In the genomic region with DNA sequence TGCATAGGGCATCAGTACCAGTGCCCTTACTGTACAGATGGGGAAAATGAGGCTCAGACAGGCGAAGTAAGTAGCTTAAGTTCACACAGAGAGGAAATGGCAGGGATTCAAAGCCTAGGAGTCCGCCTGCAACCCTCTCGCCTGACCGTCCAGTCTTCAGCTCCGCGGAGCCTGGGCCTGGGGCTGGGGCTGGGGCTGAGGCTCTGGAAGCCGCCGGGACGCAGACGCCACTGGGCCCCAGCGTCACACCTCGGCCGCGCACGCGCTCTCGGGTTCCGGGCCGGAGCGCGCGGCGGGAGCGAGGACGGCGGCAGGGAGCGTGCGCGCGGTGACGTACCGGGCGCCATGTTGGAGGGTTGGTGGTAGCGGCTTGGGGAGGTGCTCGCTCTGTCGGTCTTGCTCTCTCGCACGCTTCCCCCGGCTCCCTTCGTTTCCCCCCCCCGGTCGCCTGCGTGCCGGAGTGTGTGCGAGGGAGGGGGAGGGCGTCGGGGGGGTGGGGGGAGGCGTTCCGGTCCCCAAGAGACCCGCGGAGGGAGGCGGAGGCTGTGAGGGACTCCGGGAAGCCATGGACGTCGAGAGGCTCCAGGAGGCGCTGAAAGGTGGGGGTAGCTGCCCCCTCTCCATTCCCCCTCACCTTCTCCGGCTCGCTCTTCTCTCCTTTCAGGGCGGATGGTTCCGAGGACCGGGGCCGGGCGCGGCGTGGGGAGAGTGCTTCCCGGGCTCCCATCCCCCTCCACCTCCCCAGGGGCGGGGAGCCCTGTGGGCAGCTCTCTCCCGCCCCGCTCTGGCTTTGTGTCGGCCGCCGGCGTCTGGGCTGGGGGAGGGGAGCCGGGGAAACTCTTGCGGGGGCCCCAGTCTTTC, we compare ENCODE assay signal across 1 cellular context.
TF ChIP-seq lines count a peak whose summit lies in the region.

TSS of gene PPP4R2 (plus strand) at position 339 of the 861 bp plus-strand sequence. CDS start at position 566, 227 bp downstream.

TF ChIP-seq in WTC11, 78 proteins besides CTCF, POLR2A, EP300 and RAD21 (continued from another document and continues in another):
- TF ChIP-seq ZNF512 (CRISPR knock-in tag; IDR thresholded peaks at IDR 0.05; ENCODE audit: borderline replicate concordance), result 0 out of 2 replicates have a peak, but pooled peaks have one; percentile 39
- peak; percentile 49; the same call in 1 of the 2 replicates for TF ChIP-seq FOXK1 (CRISPR knock-in tag; IDR thresholded peaks at IDR 0.05)
- TF ChIP-seq NFYB (CRISPR knock-in tag; conservative IDR thresholded peaks at IDR 0.05; ENCODE audit: low read depth), result no peak
- TF ChIP-seq ETV6 (CRISPR knock-in tag; IDR thresholded peaks at IDR 0.05), result peak; percentile 76
- TF ChIP-seq RELA (CRISPR knock-in tag; IDR thresholded peaks at IDR 0.05; ENCODE audit: borderline replicate concordance), result 0 out of 2 replicates have a peak, but pooled peaks have one; percentile 4
- TF ChIP-seq, protein P1, sequence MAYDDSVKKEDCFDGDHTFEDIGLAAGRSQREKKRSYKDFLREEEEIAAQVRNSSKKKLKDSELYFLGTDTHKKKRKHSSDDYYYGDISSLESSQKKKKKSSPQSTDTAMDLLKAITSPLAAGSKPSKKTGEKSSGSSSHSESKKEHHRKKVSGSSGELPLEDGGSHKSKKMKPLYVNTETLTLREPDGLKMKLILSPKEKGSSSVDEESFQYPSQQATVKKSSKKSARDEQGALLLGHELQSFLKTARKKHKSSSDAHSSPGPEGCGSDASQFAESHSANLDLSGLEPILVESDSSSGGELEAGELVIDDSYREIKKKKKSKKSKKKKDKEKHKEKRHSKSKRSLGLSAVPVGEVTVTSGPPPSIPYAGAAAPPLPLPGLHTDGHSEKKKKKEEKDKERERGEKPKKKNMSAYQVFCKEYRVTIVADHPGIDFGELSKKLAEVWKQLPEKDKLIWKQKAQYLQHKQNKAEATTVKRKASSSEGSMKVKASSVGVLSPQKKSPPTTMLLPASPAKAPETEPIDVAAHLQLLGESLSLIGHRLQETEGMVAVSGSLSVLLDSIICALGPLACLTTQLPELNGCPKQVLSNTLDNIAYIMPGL (CRISPR knock-in tag; IDR thresholded peaks at IDR 0.05), result peak; percentile 71; the same call in 1 of the 2 replicates
- TF ChIP-seq ELF4 (CRISPR knock-in tag; IDR thresholded peaks at IDR 0.05; ENCODE audit: low read depth), result no peak
- TF ChIP-seq, protein P2, sequence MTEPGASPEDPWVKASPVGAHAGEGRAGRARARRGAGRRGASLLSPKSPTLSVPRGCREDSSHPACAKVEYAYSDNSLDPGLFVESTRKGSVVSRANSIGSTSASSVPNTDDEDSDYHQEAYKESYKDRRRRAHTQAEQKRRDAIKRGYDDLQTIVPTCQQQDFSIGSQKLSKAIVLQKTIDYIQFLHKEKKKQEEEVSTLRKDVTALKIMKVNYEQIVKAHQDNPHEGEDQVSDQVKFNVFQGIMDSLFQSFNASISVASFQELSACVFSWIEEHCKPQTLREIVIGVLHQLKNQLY (CRISPR knock-in tag; IDR thresholded peaks at IDR 0.05), result no peak
- 0 out of 2 replicates have a peak, but pooled peaks have one; percentile 77 for TF ChIP-seq STAT6 (CRISPR knock-in tag; conservative IDR thresholded peaks at IDR 0.05; ENCODE audit: low read depth)
- TF ChIP-seq ZNF263 (CRISPR knock-in tag; IDR thresholded peaks at IDR 0.05; ENCODE audit: low read depth), result no peak
- TF ChIP-seq TEAD1 (CRISPR knock-in tag; IDR thresholded peaks at IDR 0.05), result peak; percentile 37; the same call in 1 of the 2 replicates
- TF ChIP-seq MAX (CRISPR knock-in tag; IDR thresholded peaks at IDR 0.05), result peak; percentile 98
- TF ChIP-seq NR1H2 (CRISPR knock-in tag; IDR thresholded peaks at IDR 0.05), result no peak
- no peak for TF ChIP-seq GABPB1 (CRISPR knock-in tag; IDR thresholded peaks at IDR 0.05)
- peak; percentile 76; the same call in 1 of the 2 replicates for TF ChIP-seq NR3C1 (CRISPR knock-in tag; conservative IDR thresholded peaks at IDR 0.05; ENCODE audit: low read depth)
- TF ChIP-seq ZBTB21 (CRISPR knock-in tag; IDR thresholded peaks at IDR 0.05; ENCODE audit: borderline replicate concordance), result peak; percentile 90
- TF ChIP-seq FOXP1 (CRISPR knock-in tag; IDR thresholded peaks at IDR 0.05; ENCODE audit: borderline replicate concordance), result no peak
- TF ChIP-seq ZNF138 (CRISPR knock-in tag; conservative IDR thresholded peaks at IDR 0.05), result peak; percentile 95
- TF ChIP-seq E2F4 (CRISPR knock-in tag; IDR thresholded peaks at IDR 0.05; ENCODE audit: borderline replicate concordance, low read depth), result no peak
- no peak for TF ChIP-seq IRF2 (CRISPR knock-in tag; IDR thresholded peaks at IDR 0.05; ENCODE audit: borderline replicate concordance, low read depth)
- TF ChIP-seq, protein P3, sequence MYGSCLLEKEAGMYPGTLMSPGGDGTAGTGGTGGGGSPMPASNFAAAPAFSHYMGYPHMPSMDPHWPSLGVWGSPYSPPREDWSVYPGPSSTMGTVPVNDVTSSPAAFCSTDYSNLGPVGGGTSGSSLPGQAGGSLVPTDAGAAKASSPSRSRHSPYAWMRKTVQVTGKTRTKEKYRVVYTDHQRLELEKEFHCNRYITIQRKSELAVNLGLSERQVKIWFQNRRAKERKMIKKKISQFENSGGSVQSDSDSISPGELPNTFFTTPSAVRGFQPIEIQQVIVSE (CRISPR knock-in tag; IDR thresholded peaks at IDR 0.05; ENCODE audit: borderline replicate concordance), result no peak
- TF ChIP-seq, protein P4, sequence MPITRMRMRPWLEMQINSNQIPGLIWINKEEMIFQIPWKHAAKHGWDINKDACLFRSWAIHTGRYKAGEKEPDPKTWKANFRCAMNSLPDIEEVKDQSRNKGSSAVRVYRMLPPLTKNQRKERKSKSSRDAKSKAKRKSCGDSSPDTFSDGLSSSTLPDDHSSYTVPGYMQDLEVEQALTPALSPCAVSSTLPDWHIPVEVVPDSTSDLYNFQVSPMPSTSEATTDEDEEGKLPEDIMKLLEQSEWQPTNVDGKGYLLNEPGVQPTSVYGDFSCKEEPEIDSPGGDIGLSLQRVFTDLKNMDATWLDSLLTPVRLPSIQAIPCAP (CRISPR knock-in tag; IDR thresholded peaks at IDR 0.05), result no peak; the same call in 1 of the 2 replicates
- peak; percentile 88 for TF ChIP-seq TP53 (CRISPR knock-in tag; IDR thresholded peaks at IDR 0.05)
- no peak for TF ChIP-seq ZSCAN18 (CRISPR knock-in tag; IDR thresholded peaks at IDR 0.05)
- no peak for TF ChIP-seq SMAD4 (CRISPR knock-in tag; IDR thresholded peaks at IDR 0.05)
- TF ChIP-seq, protein P5, sequence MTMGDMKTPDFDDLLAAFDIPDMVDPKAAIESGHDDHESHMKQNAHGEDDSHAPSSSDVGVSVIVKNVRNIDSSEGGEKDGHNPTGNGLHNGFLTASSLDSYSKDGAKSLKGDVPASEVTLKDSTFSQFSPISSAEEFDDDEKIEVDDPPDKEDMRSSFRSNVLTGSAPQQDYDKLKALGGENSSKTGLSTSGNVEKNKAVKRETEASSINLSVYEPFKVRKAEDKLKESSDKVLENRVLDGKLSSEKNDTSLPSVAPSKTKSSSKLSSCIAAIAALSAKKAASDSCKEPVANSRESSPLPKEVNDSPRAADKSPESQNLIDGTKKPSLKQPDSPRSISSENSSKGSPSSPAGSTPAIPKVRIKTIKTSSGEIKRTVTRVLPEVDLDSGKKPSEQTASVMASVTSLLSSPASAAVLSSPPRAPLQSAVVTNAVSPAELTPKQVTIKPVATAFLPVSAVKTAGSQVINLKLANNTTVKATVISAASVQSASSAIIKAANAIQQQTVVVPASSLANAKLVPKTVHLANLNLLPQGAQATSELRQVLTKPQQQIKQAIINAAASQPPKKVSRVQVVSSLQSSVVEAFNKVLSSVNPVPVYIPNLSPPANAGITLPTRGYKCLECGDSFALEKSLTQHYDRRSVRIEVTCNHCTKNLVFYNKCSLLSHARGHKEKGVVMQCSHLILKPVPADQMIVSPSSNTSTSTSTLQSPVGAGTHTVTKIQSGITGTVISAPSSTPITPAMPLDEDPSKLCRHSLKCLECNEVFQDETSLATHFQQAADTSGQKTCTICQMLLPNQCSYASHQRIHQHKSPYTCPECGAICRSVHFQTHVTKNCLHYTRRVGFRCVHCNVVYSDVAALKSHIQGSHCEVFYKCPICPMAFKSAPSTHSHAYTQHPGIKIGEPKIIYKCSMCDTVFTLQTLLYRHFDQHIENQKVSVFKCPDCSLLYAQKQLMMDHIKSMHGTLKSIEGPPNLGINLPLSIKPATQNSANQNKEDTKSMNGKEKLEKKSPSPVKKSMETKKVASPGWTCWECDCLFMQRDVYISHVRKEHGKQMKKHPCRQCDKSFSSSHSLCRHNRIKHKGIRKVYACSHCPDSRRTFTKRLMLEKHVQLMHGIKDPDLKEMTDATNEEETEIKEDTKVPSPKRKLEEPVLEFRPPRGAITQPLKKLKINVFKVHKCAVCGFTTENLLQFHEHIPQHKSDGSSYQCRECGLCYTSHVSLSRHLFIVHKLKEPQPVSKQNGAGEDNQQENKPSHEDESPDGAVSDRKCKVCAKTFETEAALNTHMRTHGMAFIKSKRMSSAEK (CRISPR knock-in tag; IDR thresholded peaks at IDR 0.05; ENCODE audit: borderline replicate concordance), result no peak
- TF ChIP-seq, protein P6, sequence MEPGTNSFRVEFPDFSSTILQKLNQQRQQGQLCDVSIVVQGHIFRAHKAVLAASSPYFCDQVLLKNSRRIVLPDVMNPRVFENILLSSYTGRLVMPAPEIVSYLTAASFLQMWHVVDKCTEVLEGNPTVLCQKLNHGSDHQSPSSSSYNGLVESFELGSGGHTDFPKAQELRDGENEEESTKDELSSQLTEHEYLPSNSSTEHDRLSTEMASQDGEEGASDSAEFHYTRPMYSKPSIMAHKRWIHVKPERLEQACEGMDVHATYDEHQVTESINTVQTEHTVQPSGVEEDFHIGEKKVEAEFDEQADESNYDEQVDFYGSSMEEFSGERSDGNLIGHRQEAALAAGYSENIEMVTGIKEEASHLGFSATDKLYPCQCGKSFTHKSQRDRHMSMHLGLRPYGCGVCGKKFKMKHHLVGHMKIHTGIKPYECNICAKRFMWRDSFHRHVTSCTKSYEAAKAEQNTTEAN (CRISPR knock-in tag; IDR thresholded peaks at IDR 0.05), result no peak
